1 cellular context compared by ENCODE assay signal in the genomic region with DNA sequence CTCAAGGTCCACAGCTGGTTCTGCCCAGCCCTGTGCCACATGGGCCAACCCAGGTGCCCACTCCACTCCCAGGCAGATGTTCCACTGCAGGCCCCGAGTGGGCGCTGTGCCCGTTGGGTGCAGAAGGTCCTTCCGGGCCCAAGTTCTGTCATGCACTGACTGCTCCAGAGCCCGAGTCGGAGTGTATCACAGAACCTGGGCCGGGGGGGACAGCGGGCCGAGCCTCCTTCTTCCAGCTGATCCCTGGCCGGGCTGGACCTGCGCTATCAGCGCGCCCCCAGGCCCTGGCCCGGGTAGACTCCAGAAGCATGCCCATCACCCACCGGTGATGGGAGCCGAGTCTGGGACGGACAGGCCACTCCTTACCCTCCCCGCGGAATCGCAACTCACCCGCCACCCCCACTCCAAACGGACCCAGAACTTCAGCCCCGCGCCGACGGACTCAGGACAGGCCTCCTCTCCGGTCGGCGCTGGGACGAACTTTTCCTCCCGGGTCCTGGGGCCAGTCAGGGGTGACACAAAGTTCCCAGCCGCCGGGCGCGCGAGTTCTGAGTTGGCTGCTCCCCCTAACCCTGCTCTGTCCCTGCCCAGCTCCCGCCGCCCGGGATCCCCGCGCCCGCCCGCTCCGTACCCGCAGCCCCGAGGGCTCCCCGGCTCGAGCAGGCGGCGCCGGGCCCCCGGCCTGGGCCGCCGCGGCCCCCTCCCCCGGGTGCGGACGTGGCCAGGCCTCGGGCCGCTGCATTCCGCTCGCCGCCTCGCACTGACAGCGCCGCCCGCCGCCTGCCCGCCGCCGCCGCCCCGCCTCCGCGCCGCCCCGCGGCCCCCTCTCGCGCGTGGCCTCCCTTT.
A peak's percentile ranks its signal among the peaks of the same experiment; 100 is the strongest.
TF ChIP-seq lines count a peak whose summit lies in the region.

A gene with protein sequence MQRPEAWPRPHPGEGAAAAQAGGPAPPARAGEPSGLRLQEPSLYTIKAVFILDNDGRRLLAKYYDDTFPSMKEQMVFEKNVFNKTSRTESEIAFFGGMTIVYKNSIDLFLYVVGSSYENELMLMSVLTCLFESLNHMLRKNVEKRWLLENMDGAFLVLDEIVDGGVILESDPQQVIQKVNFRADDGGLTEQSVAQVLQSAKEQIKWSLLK (minus strand): TSS at position 762 of the 846 bp plus-strand sequence. CDS start 20 bp downstream, at position 742.

TF ChIP-seq in IMR-90, 13 proteins besides CTCF, POLR2A, EP300 and RAD21 (continued from another document):
- TF ChIP-seq, protein P1, sequence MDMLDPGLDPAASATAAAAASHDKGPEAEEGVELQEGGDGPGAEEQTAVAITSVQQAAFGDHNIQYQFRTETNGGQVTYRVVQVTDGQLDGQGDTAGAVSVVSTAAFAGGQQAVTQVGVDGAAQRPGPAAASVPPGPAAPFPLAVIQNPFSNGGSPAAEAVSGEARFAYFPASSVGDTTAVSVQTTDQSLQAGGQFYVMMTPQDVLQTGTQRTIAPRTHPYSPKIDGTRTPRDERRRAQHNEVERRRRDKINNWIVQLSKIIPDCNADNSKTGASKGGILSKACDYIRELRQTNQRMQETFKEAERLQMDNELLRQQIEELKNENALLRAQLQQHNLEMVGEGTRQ (IDR thresholded peaks at IDR 0.05; ENCODE audit: low read depth, low read length), result peak; percentile 10; the same call in 1 of the 2 replicates
- no peak for TF ChIP-seq MXI1 (IDR thresholded peaks at IDR 0.05; ENCODE audit: borderline replicate concordance, low read depth, low read length)
- no peak for TF ChIP-seq NFE2L2 (IDR thresholded peaks at IDR 0.05; ENCODE audit: low read depth, low read length)
- no peak for TF ChIP-seq BHLHE40 (IDR thresholded peaks at IDR 0.05; ENCODE audit: low read depth, low read length)
- TF ChIP-seq RFX5 (IDR thresholded peaks at IDR 0.05; ENCODE audit: low read depth, low read length), result no peak
- no peak for TF ChIP-seq MAFK (IDR thresholded peaks at IDR 0.05; ENCODE audit: low read depth, low read length)
- no peak for TF ChIP-seq CHD1 (IDR thresholded peaks at IDR 0.05; ENCODE audit: low read depth, low read length)
- TF ChIP-seq CEBPB (IDR thresholded peaks at IDR 0.05; ENCODE audit: low read depth, low read length), result no peak
- TF ChIP-seq SMC3 (IDR thresholded peaks at IDR 0.05; ENCODE audit: low read depth, low read length), result peak; percentile 35; the same call in 1 of the 2 replicates
